In genomic region chr2:23658466-23658942, GRCh38 we compare ENCODE assay signal across 12 cellular contexts.
DNase-seq lines count a peak whose midpoint lies in the region; ATAC-seq, FAIRE-seq and TF ChIP-seq lines count a peak whose summit lies in the region.
"Had no signal": no experiment of that assay in that cellular context is flagged by ENCODE, and none has a peak within 500 bp of the region (broad histone marks: within the 10 kb centered on the region; RNA-seq: fewer than 3 reads in every experiment).

No MANE protein-coding gene starts in this region.

- no peak overlapping the region for H3K4me3 Mint-ChIP-seq in activated CD4-positive, alpha-beta T cell treated with anti-CD3 and anti-CD28 coated beads, Interleukin-2, amount 10 ng/mL, durations not matched to agents 7 days and 5 days
- peak overlapping the region; percentile 33 for H3K4me3 Mint-ChIP-seq in activated CD8-positive, alpha-beta T cell treated with anti-CD3 and anti-CD28 coated beads for 36 hours
- H3K4me3 Mint-ChIP-seq in stimulated activated memory B cell treated with anti-CD40 and anti-IgM and Interleukin-4, amounts not matched to agents 10 μg/mL and 1 μg/mL and 100 μg/mL, for 72 hours, result no peak overlapping the region
- no peak overlapping the region for H3K4me3 Mint-ChIP-seq in osteocyte (ENCODE audit: unreplicated experiment)

- intact Hi-C loops in activated CD8-positive, alpha-beta T cell treated with anti-CD3 and anti-CD28 coated beads for 36 hours (cut with micrococcal nuclease), result no loop called here
- intact Hi-C loops in kidney (cut with DNase I), result no loop called here

- peaks cover 7% of the 10 kb centered on the region for H3K27me3 Mint-ChIP-seq in activated CD4-positive, alpha-beta T cell treated with anti-CD3 and anti-CD28 coated beads, Interleukin-2, amount 10 ng/mL, durations not matched to agents 7 days and 5 days
- peaks cover 7% of the 10 kb centered on the region for H3K27me3 Mint-ChIP-seq in activated CD8-positive, alpha-beta T cell treated with anti-CD3 and anti-CD28 coated beads for 36 hours
- H3K27me3 Mint-ChIP-seq in stimulated activated memory B cell treated with anti-CD40 and anti-IgM and Interleukin-4, amounts not matched to agents 10 μg/mL and 1 μg/mL and 100 μg/mL, for 72 hours, result peaks cover 16% of the 10 kb centered on the region
- no peaks in the 10 kb centered on the region for H3K27me3 Mint-ChIP-seq in osteocyte (ENCODE audit: unreplicated experiment)

- H3K27ac ChIP-seq in kidney (ENCODE audit: low read depth in 2 of 2, low read length in 2 of 2), result no peak overlapping the region
- H3K27ac ChIP-seq: GM23248, KMS-11, VCaP had no signal

- peaks cover under 1 to 4% of the 10 kb centered on the region in 2 donors for H3K4me1 ChIP-seq in kidney (ENCODE audit: control insufficient read depth in 1 of 2, insufficient read depth in 1 of 2, low read depth in 1 of 2, low read length in 2 of 2)

- peak; percentile 97 for ATAC-seq in activated CD8-positive, alpha-beta T cell treated with anti-CD3 and anti-CD28 coated beads for 36 hours
- peak; percentile 42 for ATAC-seq in stimulated activated memory B cell treated with anti-CD40 and anti-IgM and Interleukin-4, amounts not matched to agents 10 μg/mL and 1 μg/mL and 100 μg/mL, for 72 hours

- no peak for FAIRE-seq in kidney (lab: Jason Lieb, UNC)
- FAIRE-seq: A204.1 had no signal

- H3K4me1 Mint-ChIP-seq in activated CD4-positive, alpha-beta T cell treated with anti-CD3 and anti-CD28 coated beads, Interleukin-2, amount 10 ng/mL, durations not matched to agents 7 days and 5 days, result peaks cover 6% of the 10 kb centered on the region
- peaks cover 7% of the 10 kb centered on the region for H3K4me1 Mint-ChIP-seq in activated CD8-positive, alpha-beta T cell treated with anti-CD3 and anti-CD28 coated beads for 36 hours (ENCODE audit: low read depth)
- H3K4me1 Mint-ChIP-seq in stimulated activated memory B cell treated with anti-CD40 and anti-IgM and Interleukin-4, amounts not matched to agents 10 μg/mL and 1 μg/mL and 100 μg/mL, for 72 hours, result peaks cover 5% of the 10 kb centered on the region
- no peaks in the 10 kb centered on the region for H3K4me1 Mint-ChIP-seq in osteocyte (ENCODE audit: unreplicated experiment)

- H3K9me3 Mint-ChIP-seq in activated CD4-positive, alpha-beta T cell treated with anti-CD3 and anti-CD28 coated beads, Interleukin-2, amount 10 ng/mL, durations not matched to agents 7 days and 5 days, result no peaks in the 10 kb centered on the region
- no peaks in the 10 kb centered on the region for H3K9me3 Mint-ChIP-seq in activated CD8-positive, alpha-beta T cell treated with anti-CD3 and anti-CD28 coated beads for 36 hours
- no peaks in the 10 kb centered on the region for H3K9me3 Mint-ChIP-seq in stimulated activated memory B cell treated with anti-CD40 and anti-IgM and Interleukin-4, amounts not matched to agents 10 μg/mL and 1 μg/mL and 100 μg/mL, for 72 hours
- no peaks in the 10 kb centered on the region for H3K9me3 Mint-ChIP-seq in osteocyte (ENCODE audit: unreplicated experiment)

- no peak overlapping the region for H3K4me3 ChIP-seq in kidney (ENCODE audit: low read length in 2 of 2)
- H3K4me3 ChIP-seq: GM23248 had no signal

- no peaks in the 10 kb centered on the region for H3K36me3 ChIP-seq in kidney (ENCODE audit: control insufficient read depth in 1 of 2, insufficient read depth in 2 of 2, low read length in 2 of 2)

- peak; percentile 18 for DNase-seq in activated CD4-positive, alpha-beta T cell treated with anti-CD3 and anti-CD28 coated beads, Interleukin-2, amount 10 ng/mL, durations not matched to agents 7 days and 5 days
- no peak for DNase-seq in activated CD4-positive, alpha-beta T cell treated with anti-CD3 and anti-CD28 coated beads, Interleukin-2, amount 50 U/mL, for 4 hours
- peak; percentile 86 for DNase-seq in activated CD8-positive, alpha-beta T cell treated with anti-CD3 and anti-CD28 coated beads for 36 hours
- DNase-seq in kidney (peak; percentile 65), NCI-H1105 (lab: John Stamatoyannopoulos, UW) (no peak), nucleus accumbens (lab: John Stamatoyannopoulos, UW) (no peak), osteocyte (ENCODE audit: extremely low spot score, unreplicated experiment) (no peak)
- DNase-seq: GM23248 had no signal

- POLR2A ChIA-PET in activated CD4-positive, alpha-beta T cell treated with anti-CD3 and anti-CD28 coated beads, Interleukin-2, amount 10 ng/mL, durations not matched to agents 7 days and 5 days (lab: Charles Lee), result no interaction called here
- POLR2A ChIA-PET in activated CD8-positive, alpha-beta T cell treated with anti-CD3 and anti-CD28 coated beads for 36 hours (lab: Charles Lee), result no interaction called here

- CTCF ChIA-PET in activated CD4-positive, alpha-beta T cell treated with anti-CD3 and anti-CD28 coated beads, Interleukin-2, amount 10 ng/mL, durations not matched to agents 7 days and 5 days (lab: Charles Lee), result interaction anchor here (0.7 kb wide), 1 partner anchor 45 kb away, joined by 3 read pairs; no protein-coding TSS in a partner anchor
- CTCF ChIA-PET in activated CD8-positive, alpha-beta T cell treated with anti-CD3 and anti-CD28 coated beads for 36 hours (lab: Charles Lee), result interaction anchor here (1.0 kb wide), 1 partner anchor 34 kb away, joined by 3 read pairs; no protein-coding TSS in a partner anchor

- H3K27ac Mint-ChIP-seq in activated CD4-positive, alpha-beta T cell treated with anti-CD3 and anti-CD28 coated beads, Interleukin-2, amount 10 ng/mL, durations not matched to agents 7 days and 5 days, result no peak overlapping the region
- H3K27ac Mint-ChIP-seq in activated CD8-positive, alpha-beta T cell treated with anti-CD3 and anti-CD28 coated beads for 36 hours, result peak overlapping the region; percentile 75
- no peak overlapping the region for H3K27ac Mint-ChIP-seq in stimulated activated memory B cell treated with anti-CD40 and anti-IgM and Interleukin-4, amounts not matched to agents 10 μg/mL and 1 μg/mL and 100 μg/mL, for 72 hours
- no peak overlapping the region for H3K27ac Mint-ChIP-seq in osteocyte (ENCODE audit: unreplicated experiment)

- no peaks in the 10 kb centered on the region for H3K36me3 Mint-ChIP-seq in activated CD4-positive, alpha-beta T cell treated with anti-CD3 and anti-CD28 coated beads, Interleukin-2, amount 10 ng/mL, durations not matched to agents 7 days and 5 days (ENCODE audit: low read depth)
- no peaks in the 10 kb centered on the region for H3K36me3 Mint-ChIP-seq in activated CD8-positive, alpha-beta T cell treated with anti-CD3 and anti-CD28 coated beads for 36 hours (ENCODE audit: low read depth)
- no peaks in the 10 kb centered on the region for H3K36me3 Mint-ChIP-seq in stimulated activated memory B cell treated with anti-CD40 and anti-IgM and Interleukin-4, amounts not matched to agents 10 μg/mL and 1 μg/mL and 100 μg/mL, for 72 hours
- no peaks in the 10 kb centered on the region for H3K36me3 Mint-ChIP-seq in osteocyte (ENCODE audit: unreplicated experiment)

- no peak overlapping the region for H3K9ac ChIP-seq in kidney (ENCODE audit: low read length in 2 of 2)
- H3K9ac ChIP-seq: GM23248, KMS-11 had no signal

- TF ChIP-seq CTCF in activated CD8-positive, alpha-beta T cell treated with anti-CD3 and anti-CD28 coated beads for 36 hours (IDR thresholded peaks at IDR 0.05), result no peak
- TF ChIP-seq CTCF in kidney (IDR thresholded peaks at IDR 0.05; ENCODE audit: borderline replicate concordance, extremely low read depth, insufficient read depth) (no peak), osteocyte (IDR thresholded peaks at IDR 0.05) (no peak)

- H3K9me3 ChIP-seq in kidney (ENCODE audit: control insufficient read depth in 1 of 2, low read length in 2 of 2), result no peaks in the 10 kb centered on the region

Comparison
In these comparisons a context has a peak if more than half of its experiments do, and no peak if none do; other contexts are left out.
1. DNase-seq: peak in activated CD4-positive, alpha-beta T cell treated with anti-CD3 and anti-CD28 coated beads, Interleukin-2, amount 10 ng/mL, durations not matched to agents 7 days and 5 days (single experiment), activated CD8-positive, alpha-beta T cell treated with anti-CD3 and anti-CD28 coated beads for 36 hours (single experiment) and kidney (single experiment); none in activated CD4-positive, alpha-beta T cell treated with anti-CD3 and anti-CD28 coated beads, Interleukin-2, amount 50 U/mL, for 4 hours (0 of 2), NCI-H1105 (single experiment), nucleus accumbens (0 of 56) and osteocyte (single experiment).